Comparison of ENCODE assay signal across 8 cellular contexts in the genomic region with DNA sequence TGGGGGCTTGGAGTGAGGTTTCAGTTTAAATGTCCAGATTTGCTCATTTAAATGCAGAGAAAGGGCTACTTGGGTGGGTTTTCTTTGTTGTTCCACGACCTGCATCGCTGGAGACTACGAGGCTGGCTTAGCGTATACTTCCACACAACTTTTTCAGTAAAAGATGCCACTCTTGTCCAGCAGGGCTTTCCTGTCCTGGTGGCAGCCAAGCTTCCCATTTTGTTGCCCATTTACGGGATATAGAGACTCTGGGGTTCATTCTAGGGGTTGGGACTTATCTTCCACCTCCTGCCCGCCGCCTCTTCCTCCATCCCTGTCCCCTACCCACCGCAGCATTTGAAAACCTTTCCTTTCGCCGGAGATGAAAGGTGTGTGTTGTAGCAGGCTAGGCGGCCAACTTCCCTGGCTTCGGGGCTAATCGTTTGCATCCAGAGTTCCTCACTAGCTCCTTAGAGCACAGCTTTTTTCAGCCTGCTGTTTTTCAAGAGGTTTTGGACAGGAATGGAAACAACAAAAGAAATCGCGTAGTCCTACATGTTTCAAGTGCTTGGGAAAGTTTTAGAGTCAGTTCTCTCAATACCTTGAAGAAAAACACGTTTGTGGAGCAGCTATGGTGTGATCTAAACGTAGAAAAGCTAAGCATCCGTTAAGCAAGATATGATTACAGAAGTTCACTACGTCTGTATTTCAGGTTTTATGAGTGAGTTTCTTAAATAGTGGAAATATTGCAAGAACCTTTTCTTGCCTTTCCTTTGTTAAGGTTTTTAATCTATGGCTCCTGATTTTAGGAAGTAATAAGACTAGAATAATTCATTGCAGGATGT. TPM values are rescaled to one million over a fixed set of nuclear protein-coding genes. Genes with fewer than 3 reads are reported as not detected.
A peak's percentile ranks its signal among the peaks of the same experiment; 100 is the strongest.
DNase-seq lines count a peak whose midpoint lies in the region; ATAC-seq and TF ChIP-seq lines count a peak whose summit lies in the region.

No MANE protein-coding gene starts in this region.

- peaks cover 19 to 23% of the 10 kb centered on the region in 2 donors for H3K27me3 Mint-ChIP-seq in natural killer cell (ENCODE audit: low read depth in 2 of 2)

- DNase-seq in left ventricle myocardium inferior = no peak
- no peak for DNase-seq in Right ventricle myocardium superior
- DNase-seq in Panc1 (ENCODE audit: low read depth, low spot score) = peak; percentile 33
- no peak for DNase-seq in effector memory CD4-positive, alpha-beta T cell
- no peak for DNase-seq in natural killer cell
- DNase-seq in COLO668 (lab: John Stamatoyannopoulos, UW; ENCODE audit: unreplicated experiment) = no peak

- H3K27me3 ChIP-seq in left ventricle myocardium inferior (ENCODE audit: low read depth) = peaks cover 12% of the 10 kb centered on the region
- no peaks in the 10 kb centered on the region for H3K27me3 ChIP-seq in Panc1 (ENCODE audit: control insufficient read depth, insufficient read depth, low read length)
- no peaks in the 10 kb centered on the region for H3K27me3 ChIP-seq in effector memory CD4-positive, alpha-beta T cell (replicated peaks; ENCODE audit: control insufficient read depth, insufficient read depth, low read length, poor library complexity, severe bottlenecking)

- peak overlapping the region; percentile 89 for H3K4me3 Mint-ChIP-seq in natural killer cell

- intact Hi-C loops in left ventricle myocardium inferior (cut with micrococcal nuclease) = no loop called here
- intact Hi-C loops in Right ventricle myocardium superior (cut with DNase I) = no loop called here
- intact Hi-C loops in Panc1 (cut with micrococcal nuclease; ENCODE audit: unreplicated experiment) = no loop called here
- intact Hi-C loops in natural killer cell (cut with micrococcal nuclease) = no loop called here

- H3K4me3 ChIP-seq in left ventricle myocardium inferior (peak overlapping the region; percentile 73), Panc1 (ENCODE audit: low read depth in 2 of 2, low read length in 2 of 2) (peak overlapping the region; percentile 85 to 95)
- H3K4me3 ChIP-seq in effector memory CD4-positive, alpha-beta T cell (ENCODE audit: insufficient read depth, low read depth, low read length, poor library complexity, severe bottlenecking) = peak overlapping the region; percentile 69

- CTCF ChIA-PET in Panc1 (lab: Charles Lee) = interaction anchor here (0.7 to 0.8 kb wide), 2 partner anchors 58 to 146 kb away, joined by 3 to 4 read pairs; no protein-coding TSS in a partner anchor

- no peaks in the 10 kb centered on the region for H3K36me3 Mint-ChIP-seq in natural killer cell

- peaks cover 22 to 23% of the 10 kb centered on the region in 2 donors for H3K4me1 Mint-ChIP-seq in natural killer cell

- peak overlapping the region in 1 of 2 donors; percentile 86 for H3K27ac Mint-ChIP-seq in natural killer cell

- H3K9me3 ChIP-seq in left ventricle myocardium inferior (replicated peaks) (no peaks in the 10 kb centered on the region), Panc1 (ENCODE audit: control insufficient read depth, insufficient read depth, low read depth, low read length) (no peaks in the 10 kb centered on the region)
- no peaks in the 10 kb centered on the region for H3K9me3 ChIP-seq in effector memory CD4-positive, alpha-beta T cell (ENCODE audit: control insufficient read depth, low read length)

- in situ Hi-C loops in Panc1 (cut with HindIII; ENCODE audit: low pct_unique_long_range_greater_than_20kb, low sequenced_read_pairs) = no loop called here

- H3K27ac ChIP-seq in left ventricle myocardium inferior (replicated peaks) (no peak overlapping the region), Panc1 (ENCODE audit: low read length) (peak overlapping the region; percentile 93)
- H3K27ac ChIP-seq in effector memory CD4-positive, alpha-beta T cell (ENCODE audit: insufficient read depth, low read length, poor library complexity, severe bottlenecking) = no peak overlapping the region

- no peaks in the 10 kb centered on the region for H3K9me3 Mint-ChIP-seq in natural killer cell

- TF ChIP-seq CTCF in left ventricle myocardium inferior (IDR thresholded peaks at IDR 0.05; ENCODE audit: borderline replicate concordance) = no peak
- TF ChIP-seq CTCF in Panc1 (IDR thresholded peaks at IDR 0.05) = no peak; the same call in 1 of the 2 replicates
- no peak for TF ChIP-seq CTCF in natural killer cell (IDR thresholded peaks at IDR 0.05)

- ATAC-seq in Right ventricle myocardium superior (ENCODE audit: poor library complexity) = no peak
- ATAC-seq in HG02885 (IDR thresholded peaks at IDR 0.05; ENCODE audit: poor library complexity, unreplicated experiment) = peak; percentile 22
- ATAC-seq in Panc1 = peak; percentile 64
- ATAC-seq in natural killer cell = peak in 1 of 3 donors; percentile 12
- ATAC-seq in GM21717 (IDR thresholded peaks at IDR 0.05; ENCODE audit: unreplicated experiment) = no peak

- no peaks in the 10 kb centered on the region for H3K36me3 ChIP-seq in left ventricle myocardium inferior
- H3K36me3 ChIP-seq in Panc1 (ENCODE audit: control insufficient read depth, insufficient read depth, low read length) = no peaks in the 10 kb centered on the region
- H3K36me3 ChIP-seq in effector memory CD4-positive, alpha-beta T cell (ENCODE audit: control insufficient read depth, insufficient read depth, low read length) = no peaks in the 10 kb centered on the region

- POLR2A ChIA-PET in Panc1 (lab: Charles Lee) = interaction anchor here (0.8 to 1.0 kb wide), 2 partner anchors 13 to 16 kb away, joined by 3 read pairs; no protein-coding TSS in a partner anchor

- TSS peak; percentile 77 for BruUV-seq in Panc1 (replicated peaks; lab: Mats Ljungman, UMichigan)

- peaks cover 15% of the 10 kb centered on the region for H3K4me1 ChIP-seq in left ventricle myocardium inferior
- H3K4me1 ChIP-seq in Panc1 (ENCODE audit: control insufficient read depth, insufficient read depth, low read length) = peaks cover 18% of the 10 kb centered on the region
- no peaks in the 10 kb centered on the region for H3K4me1 ChIP-seq in effector memory CD4-positive, alpha-beta T cell (ENCODE audit: control insufficient read depth, insufficient read depth, low read length, poor library complexity, severe bottlenecking)

RNA-seq across cellular contexts. Expression of gene CHRNA5, which starts 0.8 kb away (rescaled TPM):
- total RNA-seq in left ventricle myocardium inferior (2.2 TPM), Right ventricle myocardium superior (4.2 TPM), Panc1 (2021; ENCODE audit: unreplicated experiment) (52.4 TPM), natural killer cell (under 1 TPM; 0.23 to 0.45 (median 0.42) TPM)
- polyA plus RNA-seq in Panc1 (2012; ENCODE audit: insufficient read length) = 22.3 TPM

RNA-seq across cellular contexts. Expression of gene PSMA4, which starts 25.9 kb away (rescaled TPM):
- 109 TPM for total RNA-seq in left ventricle myocardium inferior
- 113 TPM for total RNA-seq in Right ventricle myocardium superior
- 303 TPM for total RNA-seq in Panc1 (2021; ENCODE audit: unreplicated experiment)
- polyA plus RNA-seq in Panc1 (2012; ENCODE audit: insufficient read length) = 139 TPM
- 100 to 1,000 TPM in 1 of 3 donors, 10 to 100 TPM in 2; 94.6 to 124 (median 96.4) TPM for total RNA-seq in natural killer cell

RNA-seq across cellular contexts. Expression of gene CHRNA3, which starts 54.6 kb away (rescaled TPM):
- total RNA-seq in left ventricle myocardium inferior (0.25 TPM), Right ventricle myocardium superior (0.13 TPM), Panc1 (2021; ENCODE audit: unreplicated experiment) (0.31 TPM), natural killer cell (not detected)
- 1.5 TPM for polyA plus RNA-seq in Panc1 (2012; ENCODE audit: insufficient read length)

RNA-seq across cellular contexts. Expression of gene HYKK, which starts 58.8 kb away (rescaled TPM):
- 6.9 TPM for total RNA-seq in left ventricle myocardium inferior
- 4.9 TPM for total RNA-seq in Right ventricle myocardium superior
- total RNA-seq in Panc1 (2021; ENCODE audit: unreplicated experiment) = 19.8 TPM
- 8.7 TPM for polyA plus RNA-seq in Panc1 (2012; ENCODE audit: insufficient read length)
- under 1 TPM in 1 of 3 donors, not detected in 2; 0.32 TPM for total RNA-seq in natural killer cell

Comparison
In these comparisons a context has a peak if more than half of its experiments do, and no peak if none do; other contexts are left out.
1. ATAC-seq: peak in HG02885 (single experiment) and Panc1 (single experiment); none in Right ventricle myocardium superior (single experiment) and GM21717 (single experiment).
2. RNA of gene CHRNA5, which starts 0.8 kb away (total RNA-seq): 52.4 TPM in Panc1 (single experiment); 4.2 TPM in Right ventricle myocardium superior (single experiment), 2.2 TPM in left ventricle myocardium inferior (single experiment) and 0.23 to 0.45 TPM in natural killer cell; every median in the first group is over 10 times any median in the second.
3. Peak in every context shown above with its lines, with median percentiles within 50 percentile points of each other: H3K4me3 ChIP-seq.